13 cellular contexts compared by ENCODE assay signal in genomic region chr5:5751496-5751895, GRCh38.
DNase-seq lines count a peak whose midpoint lies in the region; ATAC-seq, FAIRE-seq and TF ChIP-seq lines count a peak whose summit lies in the region.
"Had no signal": no experiment of that assay in that cellular context is flagged by ENCODE, and none has a peak within 500 bp of the region (broad histone marks: within the 10 kb centered on the region; RNA-seq: fewer than 3 reads in every experiment).

No MANE protein-coding gene starts in this region.

- H3K4me3 ChIP-seq in GM12878 (peak overlapping the region; percentile 14; the same call in 1 of the 2 replicates), SJCRH30 (no peak overlapping the region)

- CTCF ChIA-PET in GM12878 (lab: Yijun Ruan, JAX): no interaction called here

- peak overlapping the region; percentile 57 for H3K27ac ChIP-seq in GM12878 (ENCODE audit: control insufficient read depth, insufficient read depth)
- H3K27ac ChIP-seq in SJCRH30: no peak overlapping the region

- TF ChIP-seq EP300 in GM12878 (IDR thresholded peaks at IDR 0.05; ENCODE audit: borderline replicate concordance in 1 of 2, control insufficient read depth in 1 of 2, low read depth in 2 of 2, low read length in 2 of 2): peak in 1 of 2 experiments; percentile 20; a peak in 1 of 4 replicates

- no peak for TF ChIP-seq CTCF in GM12878 (IDR thresholded peaks at IDR 0.05 in 2 of 3, conservative IDR thresholded peaks at IDR 0.05 in 1 of 3; ENCODE audit: control insufficient read depth in 2 of 3, extremely low read depth in 1 of 3, insufficient read depth in 1 of 3, low read depth in 3 of 3, low read length in 3 of 3)

- H3K36me3 ChIP-seq in GM12878 (ENCODE audit: control insufficient read depth in 2 of 2, insufficient read depth in 2 of 2, low read length in 1 of 2) (no peaks in the 10 kb centered on the region), SJCRH30 (no peaks in the 10 kb centered on the region)

- no peak for TF ChIP-seq POLR2A in GM12878 (IDR thresholded peaks at IDR 0.05; ENCODE audit: low read depth, low read length)

- H2AFZ ChIP-seq in GM12878 (ENCODE audit: control insufficient read depth, low read depth, low read length): peak overlapping the region; percentile 18; the same call in 1 of the 2 replicates

- H3K4me1 ChIP-seq in GM12878 (ENCODE audit: control insufficient read depth, insufficient read depth, low read length): peaks cover 53% of the 10 kb centered on the region
- H3K4me1 ChIP-seq in SJCRH30: no peaks in the 10 kb centered on the region

- RAD21 ChIA-PET in GM12878 (lab: Charles Lee; ENCODE audit: unreplicated experiment): interaction anchor here (0.5 to 1.3 kb wide), 2 partner anchors 12 to 979 kb away, joined by 3 read pairs; no protein-coding TSS in a partner anchor

- no peak for FAIRE-seq in GM12878 (lab: Jason Lieb, UNC)

- SMC1A ChIA-PET in GM12878 (lab: Charles Lee; ENCODE audit: uncharacterized antibody, unreplicated experiment): no interaction called here

- peak; percentile 39 for ATAC-seq in GM18858 (IDR thresholded peaks at IDR 0.05; ENCODE audit: unreplicated experiment)
- peak; percentile 55 for ATAC-seq in GM21576 (IDR thresholded peaks at IDR 0.05; ENCODE audit: unreplicated experiment)
- ATAC-seq in HG03097 (IDR thresholded peaks at IDR 0.05; ENCODE audit: low FRiP score, unreplicated experiment): peak; percentile 36
- ATAC-seq in GM12878: peak; percentile 51
- ATAC-seq: natural killer cell had no signal

- intact Hi-C loops in GM12878 (cut with micrococcal nuclease; ENCODE audit: unreplicated experiment): loop anchor here (5.0 to 10.0 kb wide), 4 partner anchors 257 to 963 kb away; partner anchors contain the start of genes ICE1, MED10 and TENT4A

- BruUV-seq in GM12878 (replicated peaks; lab: Mats Ljungman, UMichigan): no TSS peak

- no peaks in the 10 kb centered on the region for H3K79me2 ChIP-seq in GM12878 (ENCODE audit: control insufficient read depth, insufficient read depth, low read length)

- POLR2A ChIA-PET in GM12878 (lab: Charles Lee): interaction anchor here (0.6 to 0.8 kb wide), 2 partner anchors 13 to 57 kb away, joined by 3 to 4 read pairs; no protein-coding TSS in a partner anchor

- H3K27me3 ChIP-seq in GM12878 (replicated peaks in 1 of 2; ENCODE audit: control insufficient read depth in 2 of 2, insufficient read depth in 2 of 2, low read length in 1 of 2): no peaks in the 10 kb centered on the region
- H3K27me3 ChIP-seq in SJCRH30: no peaks in the 10 kb centered on the region; the same call in 1 of the 2 replicates

- 1% methylated on average over 4 of the region's 4 CpGs for WGBS in GM12878 (ENCODE audit: insufficient coverage, insufficient replicate concordance, low lambda C conversion rate, missing lambda C conversion rate)

- no peak for TF ChIP-seq RAD21 in GM12878 (IDR thresholded peaks at IDR 0.05; ENCODE audit: insufficient read depth, low read depth, low read length)

- in situ Hi-C loops in GM12878 (cut with MboI): loop anchor here (10.0 kb wide), 1 partner anchor 983 kb away; no protein-coding TSS in a partner anchor

- DNase-seq in GM12878 (ENCODE audit: low read depth, low spot score): peak; percentile 24
- DNase-seq in SJCRH30: no peak
- no peak for DNase-seq in DMS79 (lab: John Stamatoyannopoulos, UW)
- no peak for DNase-seq in DMS 273 treated with DMSO at 0.1 percent for 48 hours (lab: John Stamatoyannopoulos, UW)
- DNase-seq in stimulated activated CD4-positive, alpha-beta T cell treated with anti-CD3 and anti-CD28 coated beads, Interleukin-12 subunit alpha, Interleukin-12 subunit beta, amount 100 ng/mL, for 4 hours: no peak
- DNase-seq: activated naive CD4-positive, alpha-beta T cell treated with Interleukin-2 at 50 U/mL for 16 hours; islet precursor cell; KG1; natural killer cell; Right ventricle myocardium superior had no signal

- H3K4me2 ChIP-seq in GM12878 (ENCODE audit: control insufficient read depth, insufficient read depth): peak overlapping the region; percentile 82

- no peak overlapping the region for H3K9ac ChIP-seq in GM12878 (ENCODE audit: control insufficient read depth, insufficient read depth, low read length)

- H4K20me1 ChIP-seq in GM12878 (ENCODE audit: control insufficient read depth, insufficient read depth): no peaks in the 10 kb centered on the region

- no peaks in the 10 kb centered on the region; the same call in 1 of the 3 replicates for H3K9me3 ChIP-seq in GM12878 (replicated peaks; ENCODE audit: control insufficient read depth, insufficient read depth, low read length)
- no peaks in the 10 kb centered on the region for H3K9me3 ChIP-seq in SJCRH30 (replicated peaks)

TF ChIP-seq in GM12878, 131 proteins besides CTCF, POLR2A, EP300 and RAD21:
- TF ChIP-seq TCF3 (IDR thresholded peaks at IDR 0.05; ENCODE audit: borderline replicate concordance, insufficient read depth, low read depth, low read length): 0 out of 2 replicates have a peak, but pooled peaks have one; percentile 57
- TF ChIP-seq JUND (IDR thresholded peaks at IDR 0.05; ENCODE audit: low read depth, low read length): 0 out of 2 replicates have a peak, but pooled peaks have one; percentile 21
- TF ChIP-seq ZNF24 (IDR thresholded peaks at IDR 0.05): no peak
- peak; percentile 35; the same call in 1 of the 2 replicates for TF ChIP-seq RUNX3 (IDR thresholded peaks at IDR 0.05; ENCODE audit: low read length)
- TF ChIP-seq CREM (IDR thresholded peaks at IDR 0.05; ENCODE audit: low read depth): 0 out of 2 replicates have a peak, but pooled peaks have one; percentile 18
- TF ChIP-seq RELB (IDR thresholded peaks at IDR 0.05; ENCODE audit: low read depth): 0 out of 2 replicates have a peak, but pooled peaks have one; percentile 15
- TF ChIP-seq ATF7 (IDR thresholded peaks at IDR 0.05; ENCODE audit: low read depth): peak; percentile 98
- TF ChIP-seq RBBP5 (conservative IDR thresholded peaks at IDR 0.05): no peak
- TF ChIP-seq ATF2 (IDR thresholded peaks at IDR 0.05; ENCODE audit: low read length): peak; percentile 84
- TF ChIP-seq IKZF2 (IDR thresholded peaks at IDR 0.05): 0 out of 4 replicates have a peak, but pooled peaks of 1 of the 2 experiments have one; percentile 4
- TF ChIP-seq JUNB (IDR thresholded peaks at IDR 0.05): peak; percentile 66
- TF ChIP-seq MEF2A (IDR thresholded peaks at IDR 0.05; ENCODE audit: insufficient read depth, low read depth, low read length): 0 out of 2 replicates have a peak, but pooled peaks have one; percentile 33
- no peak for TF ChIP-seq SIX5 (IDR thresholded peaks at IDR 0.05; ENCODE audit: low read depth, low read length, severe bottlenecking)
